22 cellular contexts compared by ENCODE assay signal in genomic region chr17:30796016-30796415, GRCh38. TPM values are rescaled to one million over a fixed set of nuclear protein-coding genes. Genes with fewer than 3 reads are reported as not detected.
DNase-seq lines count a peak whose midpoint lies in the region; ATAC-seq and TF ChIP-seq lines count a peak whose summit lies in the region.
"Had no signal": no experiment of that assay in that cellular context is flagged by ENCODE, and none has a peak within 500 bp of the region (broad histone marks: within the 10 kb centered on the region; RNA-seq: fewer than 3 reads in every experiment).

No MANE protein-coding gene starts in this region.

- H3K36me3 ChIP-seq in GM23338 (ENCODE audit: insufficient read depth): peaks cover 27% of the 10 kb centered on the region
- peaks cover 100% of the 10 kb centered on the region for H3K36me3 ChIP-seq in neutrophil

- H3K27ac Mint-ChIP-seq in activated CD4-positive, alpha-beta T cell treated with anti-CD3 and anti-CD28 coated beads, Interleukin-2, amount 10 ng/mL, durations not matched to agents 24 days and 14 days: peak overlapping the region; percentile 81
- H3K27ac Mint-ChIP-seq in GM23338: no peak overlapping the region
- peak overlapping the region; percentile 96 for H3K27ac Mint-ChIP-seq in activated T-cell treated with anti-CD3 and anti-CD28 coated beads, Interleukin-2, amount 50 U/mL, for 72 hours

- H3F3A ChIP-seq in GM23338 (replicated peaks; ENCODE audit: low read depth): peaks cover 21% of the 10 kb centered on the region

- H3K36me3 Mint-ChIP-seq in activated CD4-positive, alpha-beta T cell treated with anti-CD3 and anti-CD28 coated beads, Interleukin-2, amount 10 ng/mL, durations not matched to agents 24 days and 14 days (ENCODE audit: low read depth): peaks cover 54% of the 10 kb centered on the region
- H3K36me3 Mint-ChIP-seq in GM23338 (ENCODE audit: low read depth): peaks cover 73% of the 10 kb centered on the region
- H3K36me3 Mint-ChIP-seq in activated T-cell treated with anti-CD3 and anti-CD28 coated beads, Interleukin-2, amount 50 U/mL, for 72 hours (ENCODE audit: insufficient read depth in 2 of 2): peaks cover 12 to 35% of the 10 kb centered on the region in 2 donors

- H3K4me1 ChIP-seq in GM23338 (ENCODE audit: insufficient read depth) (no peaks in the 10 kb centered on the region), neutrophil (ENCODE audit: control insufficient read depth in 1 of 2, insufficient read depth in 1 of 2, low read depth in 1 of 2, low read length in 1 of 2) (no peaks in the 10 kb centered on the region)
- H3K4me1 ChIP-seq: A549, adrenal gland, SJCRH30 had no signal

- TF ChIP-seq CTCF in GM23338 (conservative IDR thresholded peaks at IDR 0.05; ENCODE audit: low read depth in 2 of 2) (no peak), neutrophil (IDR thresholded peaks at IDR 0.05) (no peak)

- DNase-seq in activated CD4-positive, alpha-beta T cell treated with anti-CD3 and anti-CD28 coated beads, Interleukin-2, amount 10 ng/mL, durations not matched to agents 24 days and 14 days: no peak
- no peak for DNase-seq in activated CD4-positive, alpha-beta T cell treated with anti-CD3 and anti-CD28 coated beads for 48 hours
- DNase-seq in GM23338 (ENCODE audit: low spot score) (no peak), posterior cingulate gyrus (no peak), NCI-H526 treated with DMSO at 0.1 percent for 48 hours (lab: John Stamatoyannopoulos, UW) (no peak)
- DNase-seq in activated T-cell treated with anti-CD3 and anti-CD28 coated beads, Interleukin-2, amount 50 U/mL, for 72 hours: peak; percentile 32 to 37
- no peak for DNase-seq in stimulated activated CD8-positive, alpha-beta memory T cell treated with anti-CD3 and anti-CD28 coated beads, Interleukin-4, amount 100 ng/mL, for 48 hours
- DNase-seq: activated CD4-positive, CD25-positive, alpha-beta regulatory T cell; activated CD8-positive, alpha-beta memory T cell treated with anti-CD3 and anti-CD28 coated beads, Interleukin-2, amount 50 U/mL, for 48 hours; DMS 273 treated with DMSO at 0.1 percent for 48 hours; dorsolateral prefrontal cortex; foreskin keratinocyte; hypothalamus; mammary epithelial cell; NCI-H226; SJCRH30; T1000 had no signal

- peaks cover 15% of the 10 kb centered on the region for H3K4me1 Mint-ChIP-seq in activated CD4-positive, alpha-beta T cell treated with anti-CD3 and anti-CD28 coated beads, Interleukin-2, amount 10 ng/mL, durations not matched to agents 24 days and 14 days
- H3K4me1 Mint-ChIP-seq in GM23338: no peaks in the 10 kb centered on the region
- H3K4me1 Mint-ChIP-seq in activated T-cell treated with anti-CD3 and anti-CD28 coated beads, Interleukin-2, amount 50 U/mL, for 72 hours (ENCODE audit: low read depth): peaks cover 42% of the 10 kb centered on the region

- H4K20me1 ChIP-seq in GM23338 (replicated peaks; ENCODE audit: insufficient read depth): peaks cover 8% of the 10 kb centered on the region

- H3K4me2 ChIP-seq in GM23338: no peak overlapping the region
- H3K4me2 ChIP-seq: A549 had no signal

- H3K4me3 ChIP-seq in GM23338 (no peak overlapping the region), neutrophil (ENCODE audit: low read depth in 1 of 2, low read length in 1 of 2) (no peak overlapping the region)
- H3K4me3 ChIP-seq: A549, adrenal gland, dorsolateral prefrontal cortex, SJCRH30 had no signal

- no peak overlapping the region for H3K4me3 Mint-ChIP-seq in activated CD4-positive, alpha-beta T cell treated with anti-CD3 and anti-CD28 coated beads, Interleukin-2, amount 10 ng/mL, durations not matched to agents 24 days and 14 days
- no peak overlapping the region for H3K4me3 Mint-ChIP-seq in GM23338
- peak overlapping the region; percentile 56 to 72 for H3K4me3 Mint-ChIP-seq in activated T-cell treated with anti-CD3 and anti-CD28 coated beads, Interleukin-2, amount 50 U/mL, for 72 hours

- ATAC-seq in GM23338: no peak
- ATAC-seq in activated T-cell treated with anti-CD3 and anti-CD28 coated beads, Interleukin-2, amount 50 U/mL, for 72 hours (replicated peaks in 1 of 2): peak; percentile 100
- ATAC-seq: A549, foreskin keratinocyte, HCT116 had no signal

- no peaks in the 10 kb centered on the region for H3K27me3 Mint-ChIP-seq in activated CD4-positive, alpha-beta T cell treated with anti-CD3 and anti-CD28 coated beads, Interleukin-2, amount 10 ng/mL, durations not matched to agents 24 days and 14 days
- peaks cover 4% of the 10 kb centered on the region for H3K27me3 Mint-ChIP-seq in GM23338 (ENCODE audit: insufficient read depth, low read depth, poor library complexity)
- H3K27me3 Mint-ChIP-seq in activated T-cell treated with anti-CD3 and anti-CD28 coated beads, Interleukin-2, amount 50 U/mL, for 72 hours (ENCODE audit: low read depth): no peaks in the 10 kb centered on the region

- no peaks in the 10 kb centered on the region for H3K9me3 Mint-ChIP-seq in activated CD4-positive, alpha-beta T cell treated with anti-CD3 and anti-CD28 coated beads, Interleukin-2, amount 10 ng/mL, durations not matched to agents 24 days and 14 days
- no peaks in the 10 kb centered on the region for H3K9me3 Mint-ChIP-seq in GM23338
- no peaks in the 10 kb centered on the region for H3K9me3 Mint-ChIP-seq in activated T-cell treated with anti-CD3 and anti-CD28 coated beads, Interleukin-2, amount 50 U/mL, for 72 hours

- H3K9me3 ChIP-seq in neutrophil: no peaks in the 10 kb centered on the region
- H3K9me3 ChIP-seq: A549, adrenal gland, SJCRH30 had no signal

- no peak overlapping the region for H2AFZ ChIP-seq in GM23338
- H2AFZ ChIP-seq: parathyroid adenoma had no signal

- peak overlapping the region; percentile 67; the same call in 1 of the 2 replicates for H3K27ac ChIP-seq in GM23338 (ENCODE audit: low read depth)
- peak overlapping the region; percentile 48 for H3K27ac ChIP-seq in neutrophil
- H3K27ac ChIP-seq: A549, adrenal gland, foreskin keratinocyte, parathyroid adenoma, SJCRH30 had no signal

- intact Hi-C loops in activated CD4-positive, alpha-beta T cell treated with anti-CD3 and anti-CD28 coated beads, Interleukin-2, amount 10 ng/mL, durations not matched to agents 24 days and 14 days (cut with micrococcal nuclease): loop anchor here (1.0 kb wide), 3 partner anchors 13 to 28 kb away; partner anchors contain the start of gene CRLF3
- intact Hi-C loops in posterior cingulate gyrus (cut with DNase I): no loop called here

- H3K9me2 ChIP-seq in GM23338 (ENCODE audit: insufficient read depth): no peaks in the 10 kb centered on the region

- no peaks in the 10 kb centered on the region for H3K79me2 ChIP-seq in GM23338 (replicated peaks; ENCODE audit: insufficient read depth)
- H3K79me2 ChIP-seq: parathyroid adenoma had no signal

- H3K27me3 ChIP-seq in GM23338 (ENCODE audit: insufficient read depth) (no peaks in the 10 kb centered on the region), neutrophil (no peaks in the 10 kb centered on the region)
- H3K27me3 ChIP-seq: adrenal gland, dorsolateral prefrontal cortex, foreskin keratinocyte, SJCRH30 had no signal

TF ChIP-seq in GM23338, 12 proteins besides CTCF, POLR2A, EP300 and RAD21 (continues in another document):
- no peak for TF ChIP-seq CREB1 (CRISPR knock-in tag; IDR thresholded peaks at IDR 0.05; ENCODE audit: low read depth)
- TF ChIP-seq EZH2phosphoT487 (IDR thresholded peaks at IDR 0.05; ENCODE audit: unreplicated experiment): no peak
- TF ChIP-seq ZNF331 (CRISPR knock-in tag; IDR thresholded peaks at IDR 0.05; ENCODE audit: low read depth): no peak
- TF ChIP-seq ETS1 (IDR thresholded peaks at IDR 0.05): no peak

RNA-seq across cellular contexts. Expression of gene CRLF3, which starts 28.5 kb away (rescaled TPM):
- total RNA-seq in activated CD4-positive, alpha-beta T cell treated with anti-CD3 and anti-CD28 coated beads, Interleukin-2, amount 10 ng/mL, durations not matched to agents 24 days and 14 days: 43.2 and 46.4 TPM in 2 replicates
- 24.2 and 25.1 TPM in 2 replicates for total RNA-seq in GM23338 (2014; rRNA removed; shearing (Covaris generic))
- polyA plus RNA-seq in GM23338 (2016; fragmentation: Nextera tagmentation; extraction: Ambion mirVana): 28.6 and 31.7 TPM in 2 replicates
- total RNA-seq in activated T-cell treated with anti-CD3 and anti-CD28 coated beads, Interleukin-2, amount 50 U/mL, for 72 hours: 10 to 100 TPM; 51.7 to 60.7 TPM

RNA-seq across cellular contexts. Expression of gene ATAD5, which starts 35.8 kb away (rescaled TPM):
- total RNA-seq in activated CD4-positive, alpha-beta T cell treated with anti-CD3 and anti-CD28 coated beads, Interleukin-2, amount 10 ng/mL, durations not matched to agents 24 days and 14 days: 30.2 and 31.5 TPM in 2 replicates
- 22.7 and 24.2 TPM in 2 replicates for total RNA-seq in GM23338 (2014; rRNA removed; shearing (Covaris generic))
- polyA plus RNA-seq in GM23338 (2016; fragmentation: Nextera tagmentation; extraction: Ambion mirVana): 21.1 and 30.9 TPM in 2 replicates
- total RNA-seq in activated T-cell treated with anti-CD3 and anti-CD28 coated beads, Interleukin-2, amount 50 U/mL, for 72 hours: 10 to 100 TPM; 34.4 to 35.7 TPM

Comparison
In these comparisons a context has a peak if more than half of its experiments do, and no peak if none do; other contexts are left out.
1. DNase-seq: peak in activated T-cell treated with anti-CD3 and anti-CD28 coated beads, Interleukin-2, amount 50 U/mL, for 72 hours (2 of 2); none in activated CD4-positive, alpha-beta T cell treated with anti-CD3 and anti-CD28 coated beads, Interleukin-2, amount 10 ng/mL, durations not matched to agents 24 days and 14 days (single experiment), activated CD4-positive, alpha-beta T cell treated with anti-CD3 and anti-CD28 coated beads for 48 hours (single experiment), GM23338 (single experiment), posterior cingulate gyrus (0 of 10), stimulated activated CD8-positive, alpha-beta memory T cell treated with anti-CD3 and anti-CD28 coated beads, Interleukin-4, amount 100 ng/mL, for 48 hours (single experiment) and NCI-H526 treated with DMSO at 0.1 percent for 48 hours (single experiment).
2. H3K4me3 Mint-ChIP-seq: peak in activated T-cell treated with anti-CD3 and anti-CD28 coated beads, Interleukin-2, amount 50 U/mL, for 72 hours (2 of 2); none in activated CD4-positive, alpha-beta T cell treated with anti-CD3 and anti-CD28 coated beads, Interleukin-2, amount 10 ng/mL, durations not matched to agents 24 days and 14 days (single experiment) and GM23338 (single experiment).